13 cellular contexts compared by ENCODE assay signal in genomic region chr11:2590951-2591754, GRCh38.
DNase-seq lines count a peak whose midpoint lies in the region; ATAC-seq and FAIRE-seq lines count a peak whose summit lies in the region.
"Had no signal": no experiment of that assay in that cellular context is flagged by ENCODE, and none has a peak within 500 bp of the region (broad histone marks: within the 10 kb centered on the region; RNA-seq: fewer than 3 reads in every experiment).

No MANE protein-coding gene starts in this region.

- DNase-seq in AG20443 (ENCODE audit: low spot score), result peak; percentile 10
- DNase-seq in GM19239 (ENCODE audit: insufficient read length, low spot score), result peak; percentile 1
- peak; percentile 63 to 85 for DNase-seq in frontal cortex (ENCODE audit: low spot score in 2 of 2)
- DNase-seq in nucleus accumbens (lab: John Stamatoyannopoulos, UW), result peak in 52 of 56 donors; percentile 21 to 92 (median 77)
- no peak for DNase-seq in central memory CD4-positive, alpha-beta T cell
- DNase-seq in LoVo (ENCODE audit: low spot score), result no peak
- DNase-seq in AG08395 (ENCODE audit: low spot score), result no peak
- DNase-seq: activated effector memory CD4-positive, alpha-beta T cell treated with anti-CD3 and anti-CD28 coated beads, Interleukin-2, amount 50 U/mL, for 16 hours; DMS79; NCI-H1417; NCI-H526 had no signal

- no peak for ATAC-seq in GM18502 (IDR thresholded peaks at IDR 0.05; ENCODE audit: poor library complexity, unreplicated experiment)

- FAIRE-seq in GM19239 (lab: Jason Lieb, UNC) (no peak), frontal cortex (lab: Jason Lieb, UNC) (no peak)
- FAIRE-seq: HTR-8/SVneo had no signal

Comparison
In these comparisons a context has a peak if more than half of its experiments do, and no peak if none do; other contexts are left out.
1. DNase-seq: peak in AG20443 (single experiment), GM19239 (single experiment), frontal cortex (2 of 2) and nucleus accumbens (52 of 56); none in central memory CD4-positive, alpha-beta T cell (single experiment), LoVo (single experiment) and AG08395 (single experiment).